8 cellular contexts compared by ENCODE assay signal in genomic region chr10:109961181-109962001, GRCh38. TPM values are rescaled to one million over a fixed set of nuclear protein-coding genes. Genes with fewer than 3 reads are reported as not detected.
A peak's percentile ranks its signal among the peaks of the same experiment; 100 is the strongest.
DNase-seq lines count a peak whose midpoint lies in the region; ATAC-seq and TF ChIP-seq lines count a peak whose summit lies in the region.
"Had no signal": no experiment of that assay in that cellular context is flagged by ENCODE, and none has a peak within 500 bp of the region (broad histone marks: within the 10 kb centered on the region; RNA-seq: fewer than 3 reads in every experiment).

No MANE protein-coding gene starts in this region.

- no peak for TF ChIP-seq EP300 in ovary (IDR thresholded peaks at IDR 0.05)

- H4K20me1 ChIP-seq in fibroblast of lung (ENCODE audit: control insufficient read depth, extremely low read depth, insufficient read depth, low read length): no peaks in the 10 kb centered on the region
- no peaks in the 10 kb centered on the region for H4K20me1 ChIP-seq in smooth muscle cell (ENCODE audit: low read depth)

- H3K79me2 ChIP-seq in fibroblast of lung (ENCODE audit: control insufficient read depth, insufficient read depth, low read length) (no peaks in the 10 kb centered on the region), smooth muscle cell (ENCODE audit: low read depth) (no peaks in the 10 kb centered on the region)

- H3K27ac ChIP-seq in fibroblast of lung (ENCODE audit: insufficient read depth, low read length) (no peak overlapping the region), smooth muscle cell (ENCODE audit: low read depth) (peak overlapping the region; percentile 70), ovary (no peak overlapping the region)

- H3K4me1 ChIP-seq in fibroblast of lung (ENCODE audit: control insufficient read depth, extremely low read depth, insufficient read depth, low read length) (peaks cover 12% of the 10 kb centered on the region), smooth muscle cell (ENCODE audit: low read depth) (peaks cover 26% of the 10 kb centered on the region), ovary (ENCODE audit: insufficient read depth) (peaks cover 2% of the 10 kb centered on the region)

- H3K4me3 ChIP-seq in HFF-Myc (replicated peaks; ENCODE audit: low read depth, low read length) (no peak overlapping the region), fibroblast of lung (replicated peaks in 1 of 4; ENCODE audit: control extremely low read depth in 1 of 4, insufficient read depth in 1 of 4, low read depth in 3 of 4, low read length in 4 of 4) (no peak overlapping the region), smooth muscle cell (no peak overlapping the region), ovary (no peak overlapping the region)

- H3K27me3 ChIP-seq in fibroblast of lung (ENCODE audit: control insufficient read depth, insufficient read depth, low read length) (no peaks in the 10 kb centered on the region), smooth muscle cell (ENCODE audit: low read depth) (no peaks in the 10 kb centered on the region), ovary (no peaks in the 10 kb centered on the region)

- WGBS in smooth muscle cell (ENCODE audit: low lambda C conversion rate): 55% methylated on average over 5 of the region's 5 CpGs
- WGBS in ovary, 3 donors: 48 to 57% (median 54%) methylated on average over 5 of the region's 5 CpGs

- TF ChIP-seq POLR2A in ovary (IDR thresholded peaks at IDR 0.05): no peak

- DNase-seq in HFF-Myc (ENCODE audit: extremely low read depth, low read depth) (peak; percentile 65), fibroblast of lung (ENCODE audit: low read depth in 2 of 2) (peak; percentile 55 to 69), smooth muscle cell (lab: John Stamatoyannopoulos, UW; ENCODE audit: unreplicated experiment) (no peak), ovary (no peak), left lobe of liver (ENCODE audit: low spot score) (no peak), GM10266 (ENCODE audit: extremely low spot score) (no peak)

- H3K4me2 ChIP-seq in fibroblast of lung (ENCODE audit: extremely low read depth, insufficient read depth, low read length): no peak overlapping the region
- peak overlapping the region; percentile 60 for H3K4me2 ChIP-seq in smooth muscle cell

- H3K9ac ChIP-seq in fibroblast of lung (ENCODE audit: insufficient read depth, low read length): no peak overlapping the region
- peak overlapping the region; percentile 39 for H3K9ac ChIP-seq in smooth muscle cell (ENCODE audit: low read depth)

- ATAC-seq in SK-N-SH treated with all-trans-retinoic acid at 6 μM for 48 hours (peak; percentile 12), left lobe of liver (no peak)
- ATAC-seq: Panc1 had no signal

- no peak for TF ChIP-seq CTCF in HFF-Myc (IDR thresholded peaks at IDR 0.05; ENCODE audit: low read depth, low read length, missing control alignments)
- no peak for TF ChIP-seq CTCF in fibroblast of lung (conservative IDR thresholded peaks at IDR 0.05 in 1 of 2, IDR thresholded peaks at IDR 0.05 in 1 of 2; ENCODE audit: low read depth in 1 of 2, low read length in 2 of 2)
- no peak for TF ChIP-seq CTCF in smooth muscle cell (IDR thresholded peaks at IDR 0.05; ENCODE audit: borderline replicate concordance, insufficient read depth, poor library complexity, severe bottlenecking)
- TF ChIP-seq CTCF in ovary (IDR thresholded peaks at IDR 0.05): no peak
- TF ChIP-seq CTCF in GM10266 (IDR thresholded peaks at IDR 0.05; ENCODE audit: control insufficient read depth, insufficient read depth, low read depth, missing control alignments): no peak

- H3K9me3 ChIP-seq in fibroblast of lung (ENCODE audit: control insufficient read depth, insufficient read depth, low read depth, low read length) (no peaks in the 10 kb centered on the region), smooth muscle cell (replicated peaks; ENCODE audit: low read depth) (no peaks in the 10 kb centered on the region), ovary (no peaks in the 10 kb centered on the region)

- no peaks in the 10 kb centered on the region for H3K36me3 ChIP-seq in fibroblast of lung (ENCODE audit: control insufficient read depth, insufficient read depth, low read length)
- no peaks in the 10 kb centered on the region for H3K36me3 ChIP-seq in smooth muscle cell (ENCODE audit: low read depth)
- no peaks in the 10 kb centered on the region for H3K36me3 ChIP-seq in ovary

- intact Hi-C loops in ovary (cut with DNase I): loop anchor here in 1 of 4 donors (5.0 kb wide), 1 partner anchor 1926 kb away; no protein-coding TSS in a partner anchor

- H3F3A ChIP-seq in smooth muscle cell (ENCODE audit: low read depth): peaks cover 5% of the 10 kb centered on the region

- H2AFZ ChIP-seq in fibroblast of lung (ENCODE audit: low read length): no peak overlapping the region
- peak overlapping the region; percentile 17 for H2AFZ ChIP-seq in smooth muscle cell (ENCODE audit: low read depth)

TF ChIP-seq in SK-N-SH treated with all-trans-retinoic acid at 6 μM for 48 hours, 23 proteins besides CTCF, POLR2A, EP300 and RAD21:
- TF ChIP-seq CSDC2 (CRISPR knock-in tag; IDR thresholded peaks at IDR 0.05) (0 out of 2 replicates have a peak, but pooled peaks have one; percentile 23), GLIS3 (CRISPR knock-in tag; IDR thresholded peaks at IDR 0.05) (no peak), ISL1 (CRISPR knock-in tag; IDR thresholded peaks at IDR 0.05) (0 out of 2 replicates have a peak, but pooled peaks have one; percentile 7)
TF ChIP-seq in SK-N-SH treated with all-trans-retinoic acid at 6 μM for 48 hours: peak in this region for 2.

RNA-seq across cellular contexts. Expression of gene XPNPEP1, which starts 38.1 kb away (rescaled TPM):
- 86.5 and 93.5 TPM in 2 replicates for total RNA-seq in fibroblast of lung
- polyA plus RNA-seq in fibroblast of lung: 119 and 135 TPM in 2 replicates
- polyA plus RNA-seq in fibroblast of lung (2012): 44.9 and 46.1 TPM in 2 replicates
- 562 and 600 TPM in 2 replicates for polyA minus RNA-seq in fibroblast of lung (ENCODE audit: low replicate concordance)
- 115 and 147 TPM in 2 replicates for total RNA-seq in smooth muscle cell
- polyA plus RNA-seq in smooth muscle cell: 63.0 and 64.3 TPM in 2 replicates
- 10 to 100 TPM; 39.6 to 70.7 (median 47.1) TPM for total RNA-seq in ovary
- polyA plus RNA-seq in ovary: 10 to 100 TPM; 27.2 to 70.4 TPM
- 18.7 TPM for total RNA-seq in left lobe of liver

RNA-seq across cellular contexts. Expression of gene ADD3, which starts 46.4 kb away (rescaled TPM):
- total RNA-seq in fibroblast of lung (93.0 and 114 TPM in 2 replicates), smooth muscle cell (154 and 155 TPM in 2 replicates), ovary (100 to 1,000 TPM in 1 of 7 donors, 10 to 100 TPM in 6; 65.3 to 110 (median 85.5) TPM), left lobe of liver (14.2 TPM)
- polyA plus RNA-seq in fibroblast of lung (213 and 416 TPM in 2 replicates), smooth muscle cell (66.3 and 75.0 TPM in 2 replicates), ovary (10 to 100 TPM; 69.6 to 81.0 TPM)
- polyA plus RNA-seq in fibroblast of lung (2012): 55.8 and 93.0 TPM in 2 replicates
- 37.9 and 48.3 TPM in 2 replicates for polyA minus RNA-seq in fibroblast of lung (ENCODE audit: low replicate concordance)

Comparison
In these comparisons a context has a peak if more than half of its experiments do, and no peak if none do; other contexts are left out.
1. DNase-seq: peak in HFF-Myc (single experiment) and fibroblast of lung (2 of 2); none in smooth muscle cell (single experiment), ovary (0 of 5), left lobe of liver (single experiment) and GM10266 (single experiment).